1 cellular context compared by ENCODE assay signal in genomic region chr15:64851503-64851840, GRCh38.
TF ChIP-seq lines count a peak whose summit lies in the region.

No MANE protein-coding gene starts in this region.

TF ChIP-seq in H1, 55 proteins besides CTCF, POLR2A, EP300 and RAD21 (continued from another document):
- TF ChIP-seq EZH2 (IDR thresholded peaks at IDR 0.05; ENCODE audit: low read depth, low read length, severe bottlenecking) (no peak), NANOG (IDR thresholded peaks at IDR 0.05; ENCODE audit: insufficient read depth, low read depth, low read length, poor library complexity, severe bottlenecking) (no peak), SP4 (IDR thresholded peaks at IDR 0.05; ENCODE audit: low read length) (no peak), GTF2F1 (IDR thresholded peaks at IDR 0.05; ENCODE audit: borderline replicate concordance, low read depth, low read length) (no peak), CBX5 (IDR thresholded peaks at IDR 0.05; ENCODE audit: low read depth, low read length) (no peak), SAP30 (IDR thresholded peaks at IDR 0.05; ENCODE audit: insufficient read depth, insufficient replicate concordance, low read length) (peak; percentile 15), JUN (IDR thresholded peaks at IDR 0.05; ENCODE audit: low read depth, low read length) (no peak), SIN3A (conservative IDR thresholded peaks at IDR 0.05 in 1 of 2, IDR thresholded peaks at IDR 0.05 in 1 of 2; ENCODE audit: low read depth in 1 of 2, low read length in 2 of 2) (peak in 1 of 2 experiments; percentile 50; a peak in 2 of 4 replicates), TEAD4 (IDR thresholded peaks at IDR 0.05; ENCODE audit: low read depth, low read length) (peak; percentile 87)
